ENCODE assay signal across 1 cellular context in the genomic region with DNA sequence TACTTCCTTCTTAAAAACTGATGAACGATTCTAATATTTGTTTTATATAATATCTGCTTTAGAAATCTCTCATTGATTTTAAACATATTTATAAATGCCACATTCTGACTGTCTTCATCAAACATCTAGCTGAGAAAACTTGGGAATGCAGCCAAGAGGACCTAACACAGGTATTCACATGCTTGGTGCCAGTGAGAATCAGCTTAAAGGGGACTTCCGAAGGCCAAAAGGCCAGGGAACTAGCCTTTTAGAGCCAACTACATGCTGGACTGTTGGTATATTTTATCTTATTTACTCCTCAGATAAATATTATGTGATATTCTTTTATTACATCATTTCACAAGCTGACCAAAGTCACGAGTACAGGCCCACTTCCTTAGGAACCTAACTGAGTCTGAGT.
TF ChIP-seq lines count a peak whose summit lies in the region.

No MANE protein-coding gene starts in this region.

TF ChIP-seq in HepG2, 621 proteins besides CTCF, POLR2A, EP300 and RAD21 (continued from another document):
- no peak for TF ChIP-seq SP140L (CRISPR knock-in tag; IDR thresholded peaks at IDR 0.05; ENCODE audit: borderline replicate concordance)
- TF ChIP-seq ZFP36L1 (CRISPR knock-in tag; IDR thresholded peaks at IDR 0.05) = no peak
- TF ChIP-seq ZNF251 (CRISPR knock-in tag; IDR thresholded peaks at IDR 0.05) = no peak
- TF ChIP-seq HDAC1 (CRISPR knock-in tag; IDR thresholded peaks at IDR 0.05) = no peak
- TF ChIP-seq, protein P1, sequence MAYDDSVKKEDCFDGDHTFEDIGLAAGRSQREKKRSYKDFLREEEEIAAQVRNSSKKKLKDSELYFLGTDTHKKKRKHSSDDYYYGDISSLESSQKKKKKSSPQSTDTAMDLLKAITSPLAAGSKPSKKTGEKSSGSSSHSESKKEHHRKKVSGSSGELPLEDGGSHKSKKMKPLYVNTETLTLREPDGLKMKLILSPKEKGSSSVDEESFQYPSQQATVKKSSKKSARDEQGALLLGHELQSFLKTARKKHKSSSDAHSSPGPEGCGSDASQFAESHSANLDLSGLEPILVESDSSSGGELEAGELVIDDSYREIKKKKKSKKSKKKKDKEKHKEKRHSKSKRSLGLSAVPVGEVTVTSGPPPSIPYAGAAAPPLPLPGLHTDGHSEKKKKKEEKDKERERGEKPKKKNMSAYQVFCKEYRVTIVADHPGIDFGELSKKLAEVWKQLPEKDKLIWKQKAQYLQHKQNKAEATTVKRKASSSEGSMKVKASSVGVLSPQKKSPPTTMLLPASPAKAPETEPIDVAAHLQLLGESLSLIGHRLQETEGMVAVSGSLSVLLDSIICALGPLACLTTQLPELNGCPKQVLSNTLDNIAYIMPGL (CRISPR knock-in tag; IDR thresholded peaks at IDR 0.05; ENCODE audit: borderline replicate concordance in 1 of 2, low read depth in 1 of 2) = no peak
TF ChIP-seq in HepG2: peak in this region for 0.
